ENCODE assay signal across 19 cellular contexts in the genomic region with DNA sequence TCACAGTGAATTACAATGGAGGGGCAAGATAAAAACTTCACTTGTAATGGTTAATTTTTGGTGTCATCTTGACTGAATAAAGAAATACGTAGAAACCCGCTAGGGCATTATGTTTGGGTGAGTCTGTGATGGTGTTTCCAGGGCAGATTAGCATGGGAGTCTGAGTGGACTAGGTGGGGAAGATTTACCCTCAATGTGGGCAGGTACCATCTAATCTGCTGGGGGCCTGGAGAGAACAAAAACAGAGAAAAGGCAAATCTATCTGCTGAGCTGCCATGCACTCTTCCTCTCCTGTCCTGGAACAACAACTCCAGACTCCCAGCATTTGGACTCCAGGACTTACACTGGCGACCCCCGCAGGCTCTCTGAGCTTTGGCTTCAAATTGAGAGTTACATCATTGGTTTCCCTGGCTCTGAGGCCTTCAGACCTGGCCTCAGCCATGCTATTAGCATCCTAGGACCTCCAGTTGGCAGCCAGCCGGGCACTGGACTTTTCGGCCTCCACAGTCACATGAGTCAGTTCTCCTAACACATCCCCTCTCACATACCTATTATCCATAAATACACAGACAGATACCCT.
"Had no signal": no experiment of that assay in that cellular context is flagged by ENCODE, and none has a peak within 500 bp of the region (broad histone marks: within the 10 kb centered on the region; RNA-seq: fewer than 3 reads in every experiment).

No MANE protein-coding gene starts in this region.

- H3K36me3 Mint-ChIP-seq: naive B cell had no signal

- H3K4me1 ChIP-seq: esophagus muscularis mucosa, heart left ventricle, psoas muscle, upper lobe of left lung had no signal

- H3K4me1 Mint-ChIP-seq: activated B cell treated with CpG ODN at 0.5 μM for 24 hours, naive B cell had no signal

- FAIRE-seq: kidney had no signal

- DNase-seq: activated B cell treated with CpG ODN at 0.5 μM for 24 hours; activated CD4-positive, alpha-beta T cell treated with anti-CD3 and anti-CD28 coated beads, Interleukin-2, amount 50 U/mL, for 1 hour; activated gamma-delta T cell treated with Interleukin-2 at 50 U/mL for 16 hours; activated naive CD8-positive, alpha-beta T cell treated with anti-CD3 and anti-CD28 coated beads, Interleukin-2, amount 10 ng/mL, durations not matched to agents 7 days and 5 days; activated T-cell treated with anti-CD3 and anti-CD28 coated beads, Interleukin-2, amount 50 U/mL, for 1 hour; anterior cingulate cortex; foreskin melanocyte; heart left ventricle; kidney; midbrain; naive B cell; occipital lobe; psoas muscle; sigmoid colon; SK-N-SH; stimulated activated CD4-positive, alpha-beta T cell treated with anti-CD3 and anti-CD28 coated beads, Interleukin-12 subunit alpha, Interleukin-12 subunit beta, amount 100 ng/mL, for 4 hours; stimulated activated naive CD4-positive, alpha-beta T cell; upper lobe of left lung had no signal

- H3K27me3 Mint-ChIP-seq: activated B cell treated with CpG ODN at 0.5 μM for 24 hours; activated naive CD8-positive, alpha-beta T cell treated with anti-CD3 and anti-CD28 coated beads, Interleukin-2, amount 10 ng/mL, durations not matched to agents 7 days and 5 days had no signal

- H3K4me2 ChIP-seq: SK-N-SH had no signal

- H3K9ac ChIP-seq: SK-N-SH had no signal

- H3K27ac ChIP-seq: esophagus muscularis mucosa, heart left ventricle, psoas muscle, sigmoid colon, upper lobe of left lung had no signal

- H3K27me3 ChIP-seq: esophagus muscularis mucosa, heart left ventricle, sigmoid colon, upper lobe of left lung had no signal

- H3K9me3 Mint-ChIP-seq: activated B cell treated with CpG ODN at 0.5 μM for 24 hours had no signal

- H3K27ac Mint-ChIP-seq: activated B cell treated with CpG ODN at 0.5 μM for 24 hours; activated naive CD8-positive, alpha-beta T cell treated with anti-CD3 and anti-CD28 coated beads, Interleukin-2, amount 10 ng/mL, durations not matched to agents 7 days and 5 days had no signal

- ATAC-seq: heart left ventricle, psoas muscle had no signal

- H3K9me3 ChIP-seq: esophagus muscularis mucosa, psoas muscle, sigmoid colon, SK-N-SH, upper lobe of left lung had no signal

- H3K4me3 ChIP-seq: esophagus muscularis mucosa, heart left ventricle, psoas muscle, sigmoid colon, upper lobe of left lung had no signal

- H3K36me3 ChIP-seq: esophagus muscularis mucosa, heart left ventricle, sigmoid colon, upper lobe of left lung had no signal

- H3K4me3 Mint-ChIP-seq: activated B cell treated with CpG ODN at 0.5 μM for 24 hours; activated naive CD8-positive, alpha-beta T cell treated with anti-CD3 and anti-CD28 coated beads, Interleukin-2, amount 10 ng/mL, durations not matched to agents 7 days and 5 days had no signal
